ENCODE assay signal across 23 cellular contexts in the genomic region with DNA sequence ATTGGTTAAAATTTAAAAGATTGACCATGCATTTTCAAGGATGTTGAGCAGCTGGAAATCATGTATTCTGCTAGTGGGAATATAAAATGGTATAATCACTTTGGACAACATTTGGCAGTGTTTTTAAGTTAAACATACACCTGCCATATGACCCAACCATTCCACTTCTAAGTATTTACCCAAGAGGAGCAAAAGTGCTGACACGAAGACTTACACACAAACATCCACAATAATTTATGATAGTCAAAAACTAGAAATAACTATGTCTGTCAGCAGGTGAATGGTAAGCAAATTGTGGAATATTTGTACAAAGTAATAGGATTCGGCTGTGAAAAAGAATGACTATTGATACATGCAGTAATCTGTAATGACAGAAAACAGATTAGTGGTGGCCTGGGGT.
"Had no signal": no experiment of that assay in that cellular context is flagged by ENCODE, and none has a peak within 500 bp of the region (broad histone marks: within the 10 kb centered on the region; RNA-seq: fewer than 3 reads in every experiment).

No MANE protein-coding gene starts in this region.

- H3K27me3 ChIP-seq: SJSA1 had no signal

- H3K27ac Mint-ChIP-seq: IgD-negative memory B cell had no signal

- H3K4me3 Mint-ChIP-seq: IgD-negative memory B cell, T-cell had no signal

- H3K27ac ChIP-seq: SJSA1, SK-N-MC had no signal

- H3K9me3 ChIP-seq: SJSA1 had no signal

- H3K9me3 Mint-ChIP-seq: IgD-negative memory B cell, T-cell had no signal

- DNase-seq: KBM-7, MV-4-11, NCI-H1048, NCI-H1105, NCI-H1436 treated with DMSO at 0.1 percent for 48 hours, NCI-H1694, NCI-H187 treated with DMSO at 0.1 percent for 48 hours, NCI-H2029 treated with DMSO at 0.1 percent for 48 hours, NCI-H2171 treated with DMSO at 0.1 percent for 48 hours, NCI-H345, NCI-H446 treated with DMSO at 0.1 percent for 48 hours, NCI-H510A treated with DMSO at 0.1 percent for 48 hours, NCI-H526, NCI-H82, Right ventricle myocardium superior, RPMI8226, SIG-M5, SW 1271, T-cell had no signal

- H3K4me3 ChIP-seq: SJSA1, SK-N-MC had no signal

- FAIRE-seq: RCC 7860 had no signal

- H3K27me3 Mint-ChIP-seq: IgD-negative memory B cell, T-cell had no signal

- ATAC-seq: T-cell had no signal

- H3K4me1 ChIP-seq: SJSA1 had no signal
